Comparison of ENCODE assay signal across 38 cellular contexts in genomic region chr4:103928370-103928769, GRCh38.
"Had no signal": no experiment of that assay in that cellular context is flagged by ENCODE, and none has a peak within 500 bp of the region (broad histone marks: within the 10 kb centered on the region; RNA-seq: fewer than 3 reads in every experiment).

No MANE protein-coding gene starts in this region.

- FAIRE-seq: astrocyte, RCC 7860 had no signal

- H3K4me2 ChIP-seq: PC-9 had no signal

- DNase-seq: activated CD4-positive, alpha-beta memory T cell treated with anti-CD3 and anti-CD28 coated beads, Interleukin-2, amount 10 ng/mL, durations not matched to agents 7 days and 5 days; activated CD4-positive, alpha-beta T cell treated with anti-CD3 and anti-CD28 coated beads for 1 hour; activated CD4-positive, alpha-beta T cell treated with anti-CD3 and anti-CD28 coated beads for 48 hours; activated CD4-positive, CD25-positive, alpha-beta regulatory T cell; activated CD8-positive, alpha-beta memory T cell treated with anti-CD3 and anti-CD28 coated beads for 24 hours; activated CD8-positive, alpha-beta memory T cell treated with anti-CD3 and anti-CD28 coated beads, Interleukin-2, amount 10 ng/mL, durations not matched to agents 7 days and 5 days; activated CD8-positive, alpha-beta memory T cell treated with anti-CD3 and anti-CD28 coated beads, Interleukin-2, amount 50 U/mL, for 48 hours; activated gamma-delta T cell; activated naive CD4-positive, alpha-beta T cell treated with Interleukin-2 at 50 U/mL for 16 hours; activated T-cell treated with anti-CD3 and anti-CD28 coated beads, Interleukin-2, amount 50 U/mL, for 1 hour; adrenal gland; body of pancreas; cerebellar nuclear complex; cortex of kidney; MM.1S; NCI-H1048; NCI-H1105 treated with DMSO at 0.1 percent for 48 hours; NCI-H1436; NCI-H1694; NCI-H1930; NCI-H2081 treated with DMSO at 0.1 percent for 48 hours; NCI-H226; NCI-H446 treated with DMSO at 0.1 percent for 48 hours; NCI-H524; NCI-H69; NK-92 treated with Interleukin-12 subunit alpha and Interleukin-12 subunit beta, amount 100 ng/mL, for 24 hours; PC-9; SIG-M5; SW 1271; T-helper 1 cell; T-helper 2 cell; T-helper 9 cell; WERI-Rb-1 had no signal

- H3K4me1 ChIP-seq: adrenal gland, body of pancreas, breast epithelium had no signal

- H2AFZ ChIP-seq: PC-9 had no signal

- ATAC-seq: activated CD8-positive, alpha-beta memory T cell treated with anti-CD3 and anti-CD28 coated beads, Interleukin-2, amount 10 ng/mL, durations not matched to agents 7 days and 5 days; body of pancreas; Right ventricle myocardium inferior had no signal

- H3K4me3 ChIP-seq: adrenal gland, body of pancreas, breast epithelium, PC-9 had no signal

- H3K27ac ChIP-seq: adrenal gland, body of pancreas, breast epithelium, PC-9, RWPE1, WERI-Rb-1 had no signal

- H3K9me3 ChIP-seq: adrenal gland, body of pancreas, breast epithelium had no signal

- H3K27me3 ChIP-seq: adrenal gland, breast epithelium had no signal

- H3K36me3 ChIP-seq: adrenal gland, breast epithelium, WERI-Rb-1 had no signal
